Comparison of ENCODE assay signal across 8 cellular contexts in the genomic region with DNA sequence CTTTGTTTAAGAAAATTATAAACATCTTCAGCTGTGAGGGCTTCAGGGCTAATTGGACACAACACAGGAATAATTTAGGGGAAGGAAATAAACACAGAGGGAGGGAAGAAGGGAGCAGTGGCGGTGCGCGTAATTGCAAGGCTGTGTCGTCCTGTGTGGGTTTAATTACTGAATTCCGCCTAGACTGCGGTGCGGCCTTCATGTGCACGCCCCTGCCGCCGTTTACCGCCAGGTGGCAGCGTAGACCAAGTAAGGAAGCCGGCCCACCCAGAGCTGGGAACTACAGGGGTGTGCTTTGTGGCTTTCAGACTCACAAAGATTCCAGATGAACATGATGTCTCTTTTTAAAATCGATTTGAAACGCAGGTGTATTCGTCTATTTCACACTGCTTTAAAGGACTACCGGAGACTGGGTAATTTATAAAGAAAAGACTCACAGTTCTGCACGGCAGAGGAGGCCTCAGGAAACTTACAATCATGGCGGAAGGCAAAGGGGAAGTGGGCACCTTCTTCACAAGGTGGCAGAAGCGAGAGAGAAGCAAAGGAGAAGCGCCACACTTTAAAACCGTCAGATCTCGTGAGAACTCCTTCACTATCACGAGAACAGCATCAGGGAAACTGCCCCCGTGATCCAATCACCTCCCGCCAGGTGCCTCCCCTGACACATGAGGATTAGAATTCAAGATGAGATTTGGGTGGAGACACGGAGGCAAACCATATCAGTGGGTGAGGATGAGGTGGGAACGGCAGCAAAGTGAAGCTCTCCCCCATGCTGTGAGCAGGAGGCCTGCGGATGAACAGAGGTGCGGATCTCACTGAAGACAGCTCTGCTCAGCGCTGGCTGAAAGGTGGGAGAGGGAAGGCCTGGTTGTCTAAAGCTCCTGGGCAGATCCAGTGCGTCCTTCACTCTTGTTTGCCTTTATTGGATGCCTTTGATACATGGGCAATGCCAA.
DNase-seq lines count a peak whose midpoint lies in the region; ATAC-seq, FAIRE-seq and TF ChIP-seq lines count a peak whose summit lies in the region.

No MANE protein-coding gene starts in this region.

- FAIRE-seq in frontal cortex (lab: Jason Lieb, UNC) = no peak
- no peak for FAIRE-seq in pancreas (lab: Jason Lieb, UNC)

- no peak for TF ChIP-seq EP300 in upper lobe of left lung (IDR thresholded peaks at IDR 0.05)

- TF ChIP-seq CTCF in RWPE1 (conservative IDR thresholded peaks at IDR 0.05; ENCODE audit: low read depth) (peak; percentile 82), pancreas (IDR thresholded peaks at IDR 0.05) (peak; percentile 64 to 88 (median 82)), upper lobe of left lung (IDR thresholded peaks at IDR 0.05) (peak in 5 of 6 experiments; percentile 65 to 77 (median 72))

- TF ChIP-seq POLR2A in upper lobe of left lung (IDR thresholded peaks at IDR 0.05) = no peak

- H3K4me1 ChIP-seq in pancreas (no peaks in the 10 kb centered on the region), upper lobe of left lung (no peaks in the 10 kb centered on the region)

- H3K27me3 ChIP-seq in pancreas (no peaks in the 10 kb centered on the region), upper lobe of left lung (no peaks in the 10 kb centered on the region)

- DNase-seq in DMS53 (lab: John Stamatoyannopoulos, UW) = peak; percentile 81
- peak; percentile 66 for DNase-seq in HT1080 (ENCODE audit: low read depth)
- DNase-seq in RWPE1 (ENCODE audit: low spot score) = peak; percentile 63
- peak; percentile 16 for DNase-seq in activated gamma-delta T cell (lab: John Stamatoyannopoulos, UW)
- DNase-seq in frontal cortex (ENCODE audit: low spot score in 2 of 2) = peak; percentile 15 to 52
- DNase-seq in pancreas = peak in 5 of 6 donors; percentile 44 to 90 (median 70)
- peak; percentile 65 to 92 for DNase-seq in upper lobe of left lung

- intact Hi-C loops in pancreas (cut with DNase I) = loop anchor here in 2 of 3 donors (5.0 to 10.0 kb wide), 2 partner anchors 212 to 220 kb away; no protein-coding TSS in a partner anchor

- H3K4me3 ChIP-seq in pancreas (no peak overlapping the region), upper lobe of left lung (no peak overlapping the region)

- ATAC-seq in GM21381 (IDR thresholded peaks at IDR 0.05; ENCODE audit: unreplicated experiment) (peak; percentile 95), pancreas (peak; percentile 84 to 98 (median 95)), upper lobe of left lung (ENCODE audit: low FRiP score in 2 of 2) (peak; percentile 61 to 93)

- POLR2A ChIA-PET in RWPE1 (lab: Yijun Ruan, JAX; ENCODE audit: low non-redundant PET) = no interaction called here

- CTCF ChIA-PET in RWPE1 (lab: Yijun Ruan, JAX) = interaction anchor here (0.6 to 2.2 kb wide), 7 partner anchors 13 to 408 kb away, joined by 3 to 18 read pairs (median 3); no protein-coding TSS in a partner anchor

- 32 to 35% methylated on average over 32 of the region's 32 CpGs for WGBS in pancreas, 2 donors
- 35% methylated on average over 30 to 32 of the region's 32 CpGs for WGBS in upper lobe of left lung, 2 donors

- H3K36me3 ChIP-seq in pancreas (no peaks in the 10 kb centered on the region), upper lobe of left lung (no peaks in the 10 kb centered on the region)

- H3K27ac ChIP-seq in RWPE1 = no peak overlapping the region
- no peak overlapping the region for H3K27ac ChIP-seq in pancreas
- H3K27ac ChIP-seq in upper lobe of left lung = no peak overlapping the region

- no peaks in the 10 kb centered on the region for H3K9me3 ChIP-seq in pancreas
- no peaks in the 10 kb centered on the region for H3K9me3 ChIP-seq in upper lobe of left lung

Comparison
In these comparisons a context has a peak if more than half of its experiments do, and no peak if none do; other contexts are left out.
1. DNase-seq: peak in every context shown above with its lines; median percentile 81 in DMS53; 78 in upper lobe of left lung; 70 in pancreas; 66 in HT1080; 63 in RWPE1; 34 in frontal cortex; 16 in activated gamma-delta T cell.